8 cellular contexts compared by ENCODE assay signal in genomic region chr10:22321831-22322662, GRCh38. TPM values are rescaled to one million over a fixed set of nuclear protein-coding genes. Genes with fewer than 3 reads are reported as not detected.
DNase-seq lines count a peak whose midpoint lies in the region; ATAC-seq and TF ChIP-seq lines count a peak whose summit lies in the region.

No MANE protein-coding gene starts in this region.

- H3K27ac ChIP-seq in PC-9 (no peak overlapping the region), right lobe of liver (no peak overlapping the region)

- peak overlapping the region; percentile 84 for H3K27ac Mint-ChIP-seq in central memory CD8-positive, alpha-beta T cell (ENCODE audit: low read depth)
- peak overlapping the region; percentile 96 for H3K27ac Mint-ChIP-seq in stimulated activated naive CD8-positive, alpha-beta T cell treated with anti-CD3 and anti-CD28 coated beads, Interleukin-15, amount 100 ng/mL, for 72 hours

- H3K4me3 ChIP-seq in GM12875 (ENCODE audit: low read depth, low read length) (peak overlapping the region; percentile 88), PC-9 (peak overlapping the region; percentile 75), right lobe of liver (peak overlapping the region; percentile 60 to 77 (median 62))

- H3K9me3 ChIP-seq in PC-9 (ENCODE audit: insufficient read depth, low read depth) (no peaks in the 10 kb centered on the region), right lobe of liver (no peaks in the 10 kb centered on the region)

- no peaks in the 10 kb centered on the region for H3K9me3 Mint-ChIP-seq in central memory CD8-positive, alpha-beta T cell
- no peaks in the 10 kb centered on the region for H3K9me3 Mint-ChIP-seq in stimulated activated naive CD8-positive, alpha-beta T cell treated with anti-CD3 and anti-CD28 coated beads, Interleukin-15, amount 100 ng/mL, for 72 hours

- peaks cover 30% of the 10 kb centered on the region for H3K36me3 Mint-ChIP-seq in central memory CD8-positive, alpha-beta T cell (ENCODE audit: insufficient read depth)

- intact Hi-C loops in PC-9 (cut with micrococcal nuclease; ENCODE audit: unreplicated experiment) (loop anchor here (1.0 to 10.0 kb wide), 6 partner anchors 93 to 743 kb away; partner anchors contain the start of gene PIP4K2A), right lobe of liver (cut with DNase I) (no loop called here)

- DNase-seq in PC-9 (peak in 1 of 2 experiments; percentile 12), right lobe of liver (peak in 2 of 3 donors; percentile 30 to 53), NCI-H1436 (lab: John Stamatoyannopoulos, UW) (no peak)
- DNase-seq in central memory CD8-positive, alpha-beta T cell (ENCODE audit: low spot score in 2 of 2), result no peak
- peak in 1 of 2 donors; percentile 20 for DNase-seq in stimulated activated naive CD8-positive, alpha-beta T cell treated with anti-CD3 and anti-CD28 coated beads, Interleukin-15, amount 100 ng/mL, for 72 hours

- peaks cover 41% of the 10 kb centered on the region for H3K4me1 Mint-ChIP-seq in central memory CD8-positive, alpha-beta T cell
- peaks cover 56% of the 10 kb centered on the region for H3K4me1 Mint-ChIP-seq in stimulated activated naive CD8-positive, alpha-beta T cell treated with anti-CD3 and anti-CD28 coated beads, Interleukin-15, amount 100 ng/mL, for 72 hours

- H4K20me1 ChIP-seq in PC-9 (ENCODE audit: insufficient read depth), result peaks cover 9% of the 10 kb centered on the region

- no peaks in the 10 kb centered on the region for H3K27me3 Mint-ChIP-seq in central memory CD8-positive, alpha-beta T cell
- peaks cover 50% of the 10 kb centered on the region for H3K27me3 Mint-ChIP-seq in stimulated activated naive CD8-positive, alpha-beta T cell treated with anti-CD3 and anti-CD28 coated beads, Interleukin-15, amount 100 ng/mL, for 72 hours

- H3K9me2 ChIP-seq in PC-9 (ENCODE audit: insufficient read depth), result no peaks in the 10 kb centered on the region

- TF ChIP-seq CTCF in GM12875 (IDR thresholded peaks at IDR 0.05; ENCODE audit: borderline replicate concordance, insufficient read depth, low read depth, low read length) (no peak), PC-9 (conservative IDR thresholded peaks at IDR 0.05) (no peak), right lobe of liver (IDR thresholded peaks at IDR 0.05) (no peak)

- H3K79me2 ChIP-seq in PC-9 (ENCODE audit: low read depth), result peaks cover 48% of the 10 kb centered on the region

- H3K27me3 ChIP-seq in PC-9 (ENCODE audit: insufficient read depth, low read depth) (peaks cover 16% of the 10 kb centered on the region), right lobe of liver (no peaks in the 10 kb centered on the region)

- under 1% methylated on average over 11 of the region's 82 CpGs for WGBS in right lobe of liver (ENCODE audit: insufficient coverage, low coverage, low lambda C conversion rate, missing lambda C conversion rate)

- no TSS peak for BruUV-seq in PC-9 (replicated peaks; lab: Mats Ljungman, UMichigan)

- CTCF ChIA-PET in PC-9 (lab: Charles Lee), result no interaction called here

- ATAC-seq in central memory CD8-positive, alpha-beta T cell (replicated peaks; ENCODE audit: extremely low read depth, poor library complexity, severe bottlenecking), result no peak
- ATAC-seq in right lobe of liver, result peak in 1 of 4 donors; percentile 0
- ATAC-seq in stimulated activated naive CD8-positive, alpha-beta T cell treated with anti-CD3 and anti-CD28 coated beads, Interleukin-15, amount 100 ng/mL, for 72 hours, result peak; percentile 10
- no peak for ATAC-seq in GM21360 (IDR thresholded peaks at IDR 0.05; ENCODE audit: unreplicated experiment)
- no peak for ATAC-seq in HG03442 (IDR thresholded peaks at IDR 0.05; ENCODE audit: unreplicated experiment)

- H3K36me3 ChIP-seq in PC-9 (ENCODE audit: low read depth) (no peaks in the 10 kb centered on the region), right lobe of liver (no peaks in the 10 kb centered on the region)

- peak overlapping the region; percentile 84 for H3K4me3 Mint-ChIP-seq in central memory CD8-positive, alpha-beta T cell
- peak overlapping the region; percentile 81 to 89 for H3K4me3 Mint-ChIP-seq in stimulated activated naive CD8-positive, alpha-beta T cell treated with anti-CD3 and anti-CD28 coated beads, Interleukin-15, amount 100 ng/mL, for 72 hours

- H3F3A ChIP-seq in PC-9 (ENCODE audit: insufficient read depth, low read depth), result peaks cover 5% of the 10 kb centered on the region; the same call in 1 of the 2 replicates

- H2AFZ ChIP-seq in PC-9, result peak overlapping the region; percentile 70

- H3K4me1 ChIP-seq in PC-9 (replicated peaks; ENCODE audit: insufficient read depth), result peaks cover 48% of the 10 kb centered on the region
- H3K4me1 ChIP-seq in right lobe of liver, result peaks cover 0 to 43% (median 3%) of the 10 kb centered on the region in 4 donors

- POLR2A ChIA-PET in PC-9 (lab: Charles Lee; ENCODE audit: unreplicated experiment), result interaction anchor here (0.6 kb wide), 1 partner anchor 93 kb away, joined by 4 read pairs; no protein-coding TSS in a partner anchor

- peak overlapping the region; percentile 81 for H3K4me2 ChIP-seq in PC-9

- no peak for TF ChIP-seq POLR2A in right lobe of liver (IDR thresholded peaks at IDR 0.05)

RNA-seq across cellular contexts. Expression of gene BMI1, which starts 1.1 kb away (rescaled TPM):
- total RNA-seq in PC-9 (2021), result 38.8 and 48.4 TPM in 2 replicates
- total RNA-seq in right lobe of liver, result 10 to 100 TPM; 23.7 to 36.6 (median 27.8) TPM

RNA-seq across cellular contexts. Expression of gene COMMD3, which starts 5.9 kb away (rescaled TPM):
- total RNA-seq in PC-9 (2021) (38.1 and 43.5 TPM in 2 replicates), right lobe of liver (10 to 100 TPM; 23.2 to 39.0 (median 32.0) TPM)

RNA-seq across cellular contexts. Expression of gene SPAG6, which starts 23.2 kb away (rescaled TPM):
- total RNA-seq in PC-9 (2021) (0.55 TPM in 1 of 2 replicates, not detected in the other), right lobe of liver (not detected)

Comparison
In these comparisons a context has a peak if more than half of its experiments do, and no peak if none do; other contexts are left out.
1. DNase-seq: peak in right lobe of liver (2 of 3); none in central memory CD8-positive, alpha-beta T cell (0 of 2) and NCI-H1436 (single experiment).
2. Peak in every context shown above with its lines, with median percentiles within 50 percentile points of each other: H3K4me3 ChIP-seq.